ENCODE assay signal across 16 cellular contexts in genomic region chr1:228245111-228245510, GRCh38. TPM values are rescaled to one million over a fixed set of nuclear protein-coding genes. Genes with fewer than 3 reads are reported as not detected.
DNase-seq lines count a peak whose midpoint lies in the region; ATAC-seq, FAIRE-seq and TF ChIP-seq lines count a peak whose summit lies in the region.
"Had no signal": no experiment of that assay in that cellular context is flagged by ENCODE, and none has a peak within 500 bp of the region (broad histone marks: within the 10 kb centered on the region; RNA-seq: fewer than 3 reads in every experiment).

No MANE protein-coding gene starts in this region.

- WGBS in esophagus muscularis mucosa, result 84% methylated on average over 3 of the region's 3 CpGs

- no peak overlapping the region for H3K4me3 ChIP-seq in HEK293 (ENCODE audit: low read depth, low read length)
- no peak overlapping the region for H3K4me3 ChIP-seq in esophagus muscularis mucosa
- H3K4me3 ChIP-seq: GM23248, HAP-1 had no signal

- intact Hi-C loops in esophagus muscularis mucosa (cut with DNase I) (no loop called here), CD14-positive monocyte (cut with micrococcal nuclease) (no loop called here), MCF 10A (cut with micrococcal nuclease) (no loop called here)

- TF ChIP-seq CTCF in HEK293 (tag by site-specific recombination; IDR thresholded peaks at IDR 0.05), result no peak
- no peak for TF ChIP-seq CTCF in esophagus muscularis mucosa (IDR thresholded peaks at IDR 0.05)
- no peak for TF ChIP-seq CTCF in CD14-positive monocyte (IDR thresholded peaks at IDR 0.05)
- TF ChIP-seq CTCF in MCF 10A (IDR thresholded peaks at IDR 0.05; ENCODE audit: unreplicated experiment), result no peak

- POLR2A ChIA-PET in HEK293 (lab: Yijun Ruan, JAX) (no interaction called here), MCF 10A (lab: Yijun Ruan, JAX) (interaction anchor here (0.6 to 2.1 kb wide), 3 partner anchors 14 to 42 kb away, joined by 3 to 7 read pairs (median 6); no protein-coding TSS in a partner anchor)

- H3K4me1 Mint-ChIP-seq in CD14-positive monocyte (no peaks in the 10 kb centered on the region), MCF 10A (ENCODE audit: insufficient read depth, unreplicated experiment) (no peaks in the 10 kb centered on the region)

- H3K27me3 ChIP-seq in esophagus muscularis mucosa, result no peaks in the 10 kb centered on the region
- H3K27me3 ChIP-seq: BE2C had no signal

- H3K9me3 Mint-ChIP-seq in CD14-positive monocyte, result peaks cover 40 to 65% (median 59%) of the 10 kb centered on the region in 7 donors
- peaks cover 57% of the 10 kb centered on the region for H3K9me3 Mint-ChIP-seq in MCF 10A (ENCODE audit: unreplicated experiment)

- DNase-seq in esophagus muscularis mucosa (ENCODE audit: extremely low spot score), result peak; percentile 37
- DNase-seq in CD14-positive monocyte (ENCODE audit: low spot score), result no peak
- DNase-seq in MCF 10A (ENCODE audit: unreplicated experiment), result no peak
- DNase-seq: ACHN; BE2C; C1 segment of cervical spinal cord; Caco-2; CD4-positive, alpha-beta T cell; GM23248; IMR-90 had no signal

- no TSS peak for BruUV-seq in MCF 10A (replicated peaks; lab: Mats Ljungman, UMichigan)

- no peak for ATAC-seq in GM18868 (IDR thresholded peaks at IDR 0.05; ENCODE audit: unreplicated experiment)

- TF ChIP-seq EP300 in esophagus muscularis mucosa (IDR thresholded peaks at IDR 0.05), result no peak

- peaks cover 0 to 39% of the 10 kb centered on the region in 2 experiments; a peak in 2 of 3 replicates for H3K36me3 ChIP-seq in HEK293 (ENCODE audit: control insufficient read depth in 2 of 2, insufficient read depth in 1 of 2, low read length in 2 of 2)
- H3K36me3 ChIP-seq in esophagus muscularis mucosa, result peaks cover 0 to 92% (median 23%) of the 10 kb centered on the region in 4 donors

- H3K9me3 ChIP-seq in HEK293 (ENCODE audit: control insufficient read depth, insufficient read depth, low read depth, low read length), result no peaks in the 10 kb centered on the region
- H3K9me3 ChIP-seq in esophagus muscularis mucosa, result peaks cover 0 to 64% (median 55%) of the 10 kb centered on the region in 4 donors
- H3K9me3 ChIP-seq: BE2C had no signal

- H3K4me1 ChIP-seq in HEK293 (ENCODE audit: control insufficient read depth, insufficient read depth, low read length) (no peaks in the 10 kb centered on the region), esophagus muscularis mucosa (no peaks in the 10 kb centered on the region)
- H3K4me1 ChIP-seq: BE2C, Caco-2, HAP-1 had no signal

- peak; percentile 73 for FAIRE-seq in TTC549 (lab: Jason Lieb, UNC)
- FAIRE-seq: G401.6, GM12891 had no signal

- TF ChIP-seq POLR2A in esophagus muscularis mucosa (IDR thresholded peaks at IDR 0.05; ENCODE audit: low read depth), result no peak

- H3K27ac ChIP-seq in HEK293 (ENCODE audit: extremely low read depth, low read depth, low read length) (no peak overlapping the region), esophagus muscularis mucosa (replicated peaks in 1 of 4) (no peak overlapping the region)
- H3K27ac ChIP-seq: GM23248 had no signal

- H3K4me3 Mint-ChIP-seq in CD14-positive monocyte (no peak overlapping the region), MCF 10A (ENCODE audit: unreplicated experiment) (no peak overlapping the region)
- H3K4me3 Mint-ChIP-seq: CD4-positive, alpha-beta T cell had no signal

- no peak overlapping the region for H3K27ac Mint-ChIP-seq in CD14-positive monocyte
- H3K27ac Mint-ChIP-seq in MCF 10A (ENCODE audit: low read depth, unreplicated experiment), result no peak overlapping the region
- H3K27ac Mint-ChIP-seq: CD4-positive, alpha-beta T cell had no signal

- CTCF ChIA-PET in HEK293 (lab: Yijun Ruan, JAX) (interaction anchor here (0.7 kb wide), 1 partner anchor 18 kb away, joined by 3 read pairs; no protein-coding TSS in a partner anchor), MCF 10A (lab: Yijun Ruan, JAX) (no interaction called here)

- H3K27me3 Mint-ChIP-seq in CD14-positive monocyte (ENCODE audit: low read depth in 3 of 3), result peaks cover 0 to 7% (median 0%) of the 10 kb centered on the region in 3 donors
- H3K27me3 Mint-ChIP-seq in MCF 10A (ENCODE audit: insufficient read depth, unreplicated experiment), result no peaks in the 10 kb centered on the region
- H3K27me3 Mint-ChIP-seq: CD4-positive, alpha-beta T cell had no signal

- H3K36me3 Mint-ChIP-seq in CD14-positive monocyte (peaks cover 2 to 4% of the 10 kb centered on the region in 2 donors), MCF 10A (ENCODE audit: insufficient read depth, unreplicated experiment) (peaks cover 32% of the 10 kb centered on the region)

TF ChIP-seq in HEK293, 187 proteins besides CTCF, POLR2A, EP300 and RAD21:
- TF ChIP-seq ZNF558 (tag by site-specific recombination; IDR thresholded peaks at IDR 0.05) (peak; percentile 99), ZNF701 (tag by site-specific recombination; IDR thresholded peaks at IDR 0.05) (no peak)

RNA-seq across cellular contexts. Expression of gene OBSCN, which starts 37.3 kb away (rescaled TPM):
- 10 to 100 TPM; 12.6 to 31.4 (median 17.8) TPM for total RNA-seq in esophagus muscularis mucosa
- polyA plus RNA-seq in CD14-positive monocyte, result under 1 TPM; 0.57 to 0.76 TPM
- 22.6 and 29.6 TPM in 2 replicates for total RNA-seq in MCF 10A (2022)
